18 cellular contexts compared by ENCODE assay signal in the genomic region with DNA sequence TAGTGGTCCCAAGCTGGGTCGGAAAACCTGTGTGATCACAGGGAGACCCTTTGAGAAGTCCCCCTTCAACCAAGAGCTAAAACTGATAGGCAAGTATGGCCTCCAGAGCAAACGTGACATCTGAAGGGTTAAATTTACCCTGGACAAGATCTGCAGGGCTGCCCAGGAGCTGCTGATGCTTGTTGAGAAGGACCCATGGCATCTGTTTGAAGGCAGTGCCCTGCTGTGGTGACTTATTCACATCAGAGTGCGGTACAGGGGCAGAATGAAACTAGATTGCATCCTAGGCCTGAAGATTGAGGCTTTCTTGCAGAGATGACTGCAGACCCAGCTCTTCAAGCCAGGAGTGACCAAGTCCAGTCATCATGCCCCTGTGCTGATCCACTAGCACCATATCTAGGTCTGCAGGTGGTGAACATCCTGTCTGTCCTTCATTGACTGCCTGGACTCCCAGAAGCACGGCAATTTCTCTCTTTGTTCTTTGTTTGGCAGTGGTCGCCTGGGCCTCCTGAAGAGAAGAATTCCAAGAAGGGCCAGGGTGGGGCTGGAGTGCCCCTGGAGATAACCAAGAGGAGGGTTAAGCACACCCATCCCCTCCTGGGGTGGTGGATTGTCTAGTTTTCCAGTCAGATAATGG. TPM values are rescaled to one million over a fixed set of nuclear protein-coding genes. Genes with fewer than 3 reads are reported as not detected.
DNase-seq lines count a peak whose midpoint lies in the region; ATAC-seq, FAIRE-seq and TF ChIP-seq lines count a peak whose summit lies in the region.
"Had no signal": no experiment of that assay in that cellular context is flagged by ENCODE, and none has a peak within 500 bp of the region (broad histone marks: within the 10 kb centered on the region; RNA-seq: fewer than 3 reads in every experiment).

No MANE protein-coding gene starts in this region.

- no peaks in the 10 kb centered on the region for H3K9me3 Mint-ChIP-seq in activated CD8-positive, alpha-beta T cell treated with anti-CD3 and anti-CD28 coated beads for 36 hours
- H3K9me3 Mint-ChIP-seq: CD8-positive, alpha-beta T cell; GM23338; IgD-negative memory B cell had no signal

- H3K79me2 ChIP-seq in K562 (ENCODE audit: control insufficient read depth, insufficient read depth, low read length), result peaks cover 3% of the 10 kb centered on the region; the same call in 1 of the 3 replicates

- no peaks in the 10 kb centered on the region for H3K4me1 Mint-ChIP-seq in activated CD8-positive, alpha-beta T cell treated with anti-CD3 and anti-CD28 coated beads for 36 hours (ENCODE audit: low read depth)
- H3K4me1 Mint-ChIP-seq: B cell, GM23338, IgD-negative memory B cell had no signal

- H4K20me1 ChIP-seq in K562 (replicated peaks; ENCODE audit: control insufficient read depth, insufficient read depth, low read length), result no peaks in the 10 kb centered on the region
- H4K20me1 ChIP-seq: BLaER1 treated with 17β-estradiol and CSF1 and Interleukin-3, amounts not matched to agents 10 nM and 100 nM had no signal

- no peaks in the 10 kb centered on the region for H3K36me3 ChIP-seq in K562 (ENCODE audit: control insufficient read depth, insufficient read depth, low read length)
- H3K36me3 ChIP-seq: BLaER1 treated with 17β-estradiol and CSF1 and Interleukin-3, amounts not matched to agents 10 nM and 100 nM had no signal

- intact Hi-C loops in K562 (cut with micrococcal nuclease), result loop anchor here (2.0 kb wide), 2 partner anchors 26 to 78 kb away; a partner anchor contains a TSS
- intact Hi-C loops in activated CD8-positive, alpha-beta T cell treated with anti-CD3 and anti-CD28 coated beads for 36 hours (cut with micrococcal nuclease), result no loop called here

- no peaks in the 10 kb centered on the region for H3K36me3 Mint-ChIP-seq in activated CD8-positive, alpha-beta T cell treated with anti-CD3 and anti-CD28 coated beads for 36 hours (ENCODE audit: low read depth)
- H3K36me3 Mint-ChIP-seq: CD8-positive, alpha-beta T cell; IgD-negative memory B cell had no signal

- ATAC-seq in K562 (peak; percentile 91), HG03196 (IDR thresholded peaks at IDR 0.05; ENCODE audit: unreplicated experiment) (no peak), GM19467 (IDR thresholded peaks at IDR 0.05; ENCODE audit: unreplicated experiment) (no peak)
- no peak for ATAC-seq in activated CD8-positive, alpha-beta T cell treated with anti-CD3 and anti-CD28 coated beads for 36 hours
- ATAC-seq: CD8-positive, alpha-beta T cell; GM12878; GM23338 had no signal

- peak overlapping the region; percentile 83 for H3K4me2 ChIP-seq in K562 (ENCODE audit: insufficient read depth, low read length)
- H3K4me2 ChIP-seq: BLaER1 treated with 17β-estradiol and CSF1 and Interleukin-3, amounts not matched to agents 10 nM and 100 nM; GM23338 had no signal

- no peaks in the 10 kb centered on the region for H3K27me3 Mint-ChIP-seq in activated CD8-positive, alpha-beta T cell treated with anti-CD3 and anti-CD28 coated beads for 36 hours
- H3K27me3 Mint-ChIP-seq: B cell, IgD-negative memory B cell had no signal

- DNase-seq in HUDEP-2 (lab: John Stamatoyannopoulos, UW; ENCODE audit: unreplicated experiment in 76 of 76), result peak in 64 of 76 experiments; percentile 2 to 77 (median 32)
- DNase-seq in UCSD-AML1 (lab: John Stamatoyannopoulos, UW; ENCODE audit: unreplicated experiment), result peak; percentile 4
- DNase-seq in K562 (ENCODE audit: extremely low read depth in 1 of 4, low spot score in 3 of 4), result peak; percentile 27 to 94 (median 58)
- DNase-seq in activated CD8-positive, alpha-beta T cell treated with anti-CD3 and anti-CD28 coated beads for 36 hours, result no peak
- no peak for DNase-seq in OCI-M2 (lab: John Stamatoyannopoulos, UW; ENCODE audit: unreplicated experiment)
- DNase-seq: Calu3; CD8-positive, alpha-beta T cell; DMS79 treated with DMSO at 0.1 percent for 48 hours; HCEC 1CT; KG1 had no signal

- H3K27ac ChIP-seq in K562 (ENCODE audit: extremely low read depth, low read depth, low read length), result peak overlapping the region; percentile 78
- H3K27ac ChIP-seq: BLaER1 treated with 17β-estradiol and CSF1 and Interleukin-3, amounts not matched to agents 10 nM and 100 nM had no signal

- peak; percentile 97 for FAIRE-seq in K562 (lab: Jason Lieb, UNC)
- FAIRE-seq: GM12878, H54 had no signal

- H3K9me1 ChIP-seq in K562 (ENCODE audit: control insufficient read depth, insufficient read depth, low read length), result no peaks in the 10 kb centered on the region

- peak overlapping the region; percentile 48 to 59; a peak in 3 of 4 replicates for H3K9ac ChIP-seq in K562 (ENCODE audit: insufficient read depth in 1 of 2, low read depth in 2 of 2, low read length in 2 of 2)
- H3K9ac ChIP-seq: BLaER1 treated with 17β-estradiol and CSF1 and Interleukin-3, amounts not matched to agents 10 nM and 100 nM had no signal

- 0 out of 4 replicates have a peak, but pooled peaks of 1 of the 2 experiments have one; percentile 18 for TF ChIP-seq RAD21 in K562 (CRISPR knock-in tag; conservative IDR thresholded peaks at IDR 0.05 in 1 of 2, IDR thresholded peaks at IDR 0.05 in 1 of 2)

- no peak overlapping the region for H3K4me3 Mint-ChIP-seq in activated CD8-positive, alpha-beta T cell treated with anti-CD3 and anti-CD28 coated beads for 36 hours
- H3K4me3 Mint-ChIP-seq: B cell; CD8-positive, alpha-beta T cell; GM23338; IgD-negative memory B cell had no signal

- POLR2A ChIA-PET in K562 (lab: Yijun Ruan, JAX), result interaction anchor here (0.8 to 1.3 kb wide), 6 partner anchors 9 to 33 kb away, joined by 3 to 11 read pairs (median 4); no protein-coding TSS in a partner anchor
- POLR2A ChIA-PET in activated CD8-positive, alpha-beta T cell treated with anti-CD3 and anti-CD28 coated beads for 36 hours (lab: Charles Lee), result interaction anchor here (0.8 kb wide), 1 partner anchor 14 kb away, joined by 3 read pairs; no protein-coding TSS in a partner anchor

- TF ChIP-seq EP300 in K562 (IDR thresholded peaks at IDR 0.05; ENCODE audit: low read length), result peak; percentile 78; the same call in 1 of the 2 replicates

- peak overlapping the region; percentile 77 for H2AFZ ChIP-seq in K562 (ENCODE audit: low read depth, low read length)
- H2AFZ ChIP-seq: GM23338 had no signal

- no peak overlapping the region for H3K4me3 ChIP-seq in K562
- H3K4me3 ChIP-seq: BLaER1 treated with 17β-estradiol and CSF1 and Interleukin-3, amounts not matched to agents 10 nM and 100 nM; GM12878; GM23338 had no signal

- 13% methylated on average over 5 of the region's 5 CpGs for WGBS in K562 (ENCODE audit: insufficient coverage, low coverage, missing lambda C conversion rate)

- CTCF ChIA-PET in K562 (lab: Yijun Ruan, JAX; ENCODE audit: low intra/inter-chr PET ratio), result no interaction called here
- CTCF ChIA-PET in activated CD8-positive, alpha-beta T cell treated with anti-CD3 and anti-CD28 coated beads for 36 hours (lab: Charles Lee), result no interaction called here

- H3K4me1 ChIP-seq in K562 (replicated peaks in 1 of 2; ENCODE audit: control insufficient read depth in 2 of 2, insufficient read depth in 2 of 2, low read length in 2 of 2), result peaks cover 7 to 31% of the 10 kb centered on the region in 2 experiments; a peak in 3 of 5 replicates
- H3K4me1 ChIP-seq: BLaER1 treated with 17β-estradiol and CSF1 and Interleukin-3, amounts not matched to agents 10 nM and 100 nM had no signal

- TF ChIP-seq CTCF in K562 (IDR thresholded peaks at IDR 0.05 in 2 of 3, conservative IDR thresholded peaks at IDR 0.05 in 1 of 3; ENCODE audit: insufficient read depth in 2 of 3, low read depth in 1 of 3, low read length in 3 of 3), result no peak
- no peak for TF ChIP-seq CTCF in activated CD8-positive, alpha-beta T cell treated with anti-CD3 and anti-CD28 coated beads for 36 hours (IDR thresholded peaks at IDR 0.05)

- in situ Hi-C loops in K562 (cut with MboI), result no loop called here

- no TSS peak for BruUV-seq in K562 (replicated peaks; lab: Mats Ljungman, UMichigan)

- no peaks in the 10 kb centered on the region; the same call in 1 of the 2 replicates for H3K9me3 ChIP-seq in K562 (replicated peaks; ENCODE audit: control insufficient read depth, insufficient read depth, low read depth, low read length)
- H3K9me3 ChIP-seq: BLaER1 treated with 17β-estradiol and CSF1 and Interleukin-3, amounts not matched to agents 10 nM and 100 nM had no signal

- TF ChIP-seq POLR2A in K562 (conservative IDR thresholded peaks at IDR 0.05), result peak; percentile 47; the same call in 1 of the 2 replicates

- H3K27me3 ChIP-seq in K562 (ENCODE audit: control insufficient read depth in 2 of 2, insufficient read depth in 2 of 2, low read length in 2 of 2), result no peaks in the 10 kb centered on the region
- H3K27me3 ChIP-seq: BLaER1 treated with 17β-estradiol and CSF1 and Interleukin-3, amounts not matched to agents 10 nM and 100 nM had no signal

- no peak overlapping the region for H3K27ac Mint-ChIP-seq in activated CD8-positive, alpha-beta T cell treated with anti-CD3 and anti-CD28 coated beads for 36 hours
- H3K27ac Mint-ChIP-seq: B cell; CD8-positive, alpha-beta T cell; GM23338; IgD-negative memory B cell had no signal

TF ChIP-seq in K562, 482 proteins besides CTCF, POLR2A, EP300 and RAD21 (continues in another document):
- TF ChIP-seq SRSF3 (IDR thresholded peaks at IDR 0.05; ENCODE audit: insufficient read depth, low read length), result no peak
- no peak for TF ChIP-seq TAF15 (IDR thresholded peaks at IDR 0.05; ENCODE audit: low read depth, low read length)
- TF ChIP-seq XRCC4 (IDR thresholded peaks at IDR 0.05; ENCODE audit: extremely low read depth, insufficient read depth, insufficient read length), result no peak
- TF ChIP-seq ZNF347 (CRISPR knock-in tag; IDR thresholded peaks at IDR 0.05; ENCODE audit: low read depth), result no peak

RNA-seq across cellular contexts. Expression of a gene that starts 25.7 kb away (rescaled TPM):
- total RNA-seq in K562 (2011; cell fraction: chromatin; rRNA removed; ENCODE audit: low replicate concordance), result 44.8 and 254 TPM in 2 replicates
- total RNA-seq in K562 (2011; cell fraction: nucleolus; rRNA removed), result 14.8 and 27.5 TPM in 2 replicates
- 79.9 and 108 TPM in 2 replicates for total RNA-seq in K562 (2011; cell fraction: nucleoplasm; rRNA removed)
- total RNA-seq in K562 (2014; rRNA removed) (55.6 and 58.7 TPM in 2 replicates), K562 (2014; rRNA removed; fragmentation: Illumina TruSeq; extraction: Trizol) (103 and 112 TPM in 2 replicates), K562 (2015; rRNA removed; fragmentation: Illumina TruSeq; extraction: Trizol) (124 and 133 TPM in 2 replicates), K562 (2021) (48.8 and 50.3 TPM in 2 replicates)
- polyA plus RNA-seq in K562 (2011; rRNA removed) (38.0 and 68.0 TPM in 2 replicates), K562 (2014; fragmentation: Illumina TruSeq; extraction: Trizol) (56.4 and 90.8 TPM in 2 replicates), K562 (2014; fragmentation: Nextera tagmentation; extraction: Ambion mirVana) (10 to 100 TPM; 27.3 to 28.6 TPM), K562 (2014; rRNA removed) (45.3 and 52.6 TPM in 2 replicates)
- polyA plus RNA-seq in K562 (2011; cell fraction: cytosol; rRNA removed), result 12.8 and 20.8 TPM in 2 replicates
- 65.9 and 75.1 TPM in 2 replicates for polyA plus RNA-seq in K562 (2011; cell fraction: nucleus; rRNA removed)
- polyA plus RNA-seq in K562 (2012), result 24.9 and 26.1 TPM in 2 replicates
- polyA minus RNA-seq in K562 (2011; rRNA and poly(A)+ RNA removed), result 142 and 159 TPM in 2 replicates
- polyA minus RNA-seq in K562 (2011; cell fraction: cytosol; rRNA and poly(A)+ RNA removed), result 32.8 and 50.2 TPM in 2 replicates
- 89.1 and 140 TPM in 2 replicates for polyA minus RNA-seq in K562 (2011; cell fraction: nucleus; rRNA and poly(A)+ RNA removed)
- 10 to 100 TPM; 52.0 to 52.8 TPM for total RNA-seq in activated CD8-positive, alpha-beta T cell treated with anti-CD3 and anti-CD28 coated beads for 36 hours

Comparison
In these comparisons a context has a peak if more than half of its experiments do, and no peak if none do; other contexts are left out.
1. DNase-seq: peak in HUDEP-2 (64 of 76), UCSD-AML1 (single experiment) and K562 (4 of 4); none in activated CD8-positive, alpha-beta T cell treated with anti-CD3 and anti-CD28 coated beads for 36 hours (single experiment) and OCI-M2 (single experiment).